8 cellular contexts compared by ENCODE assay signal in genomic region chr12:57545809-57546437, GRCh38. TPM values are rescaled to one million over a fixed set of nuclear protein-coding genes. Genes with fewer than 3 reads are reported as not detected.
DNase-seq lines count a peak whose midpoint lies in the region; ATAC-seq and TF ChIP-seq lines count a peak whose summit lies in the region.

No MANE protein-coding gene starts in this region.

- H3K9me3 ChIP-seq in suprapubic skin: no peaks in the 10 kb centered on the region

- peak overlapping the region; percentile 97 for H3K4me3 ChIP-seq in suprapubic skin

- peaks cover 32% of the 10 kb centered on the region for H3K4me1 ChIP-seq in suprapubic skin

- POLR2A ChIA-PET in activated CD4-positive, alpha-beta memory T cell treated with anti-CD3 and anti-CD28 coated beads, Interleukin-2, amount 10 ng/mL, durations not matched to agents 7 days and 5 days (lab: Charles Lee): interaction anchor here (0.6 to 2.8 kb wide), 16 partner anchors 9 to 858 kb away, joined by 3 to 22 read pairs (median 5); partner anchors contain the start of genes DDIT3, GLI1, MARS1 and MBD6

- no peak for DNase-seq in activated CD8-positive, alpha-beta memory T cell treated with anti-CD3 and anti-CD28 coated beads, Interleukin-2, amount 10 ng/mL, durations not matched to agents 7 days and 5 days
- DNase-seq in activated CD8-positive, alpha-beta memory T cell treated with anti-CD3 and anti-CD28 coated beads, Interleukin-2, amount 50 U/mL, for 4 hours: no peak
- DNase-seq in activated CD4-positive, alpha-beta memory T cell treated with anti-CD3 and anti-CD28 coated beads, Interleukin-2, amount 10 ng/mL, durations not matched to agents 7 days and 5 days: no peak
- peak; percentile 70 for DNase-seq in islet precursor cell
- peak in 1 of 2 donors; percentile 58 for DNase-seq in suprapubic skin (ENCODE audit: low spot score in 2 of 2)
- no peak for DNase-seq in DMS153 (lab: John Stamatoyannopoulos, UW)
- DNase-seq in HuH-7 (ENCODE audit: low spot score): no peak

- CTCF ChIA-PET in activated CD8-positive, alpha-beta memory T cell treated with anti-CD3 and anti-CD28 coated beads, Interleukin-2, amount 10 ng/mL, durations not matched to agents 7 days and 5 days (lab: Charles Lee): interaction anchor here (0.6 to 3.1 kb wide), 8 partner anchors 9 to 195 kb away, joined by 3 to 13 read pairs (median 6); partner anchors contain the start of genes DDIT3 and OS9
- CTCF ChIA-PET in activated CD4-positive, alpha-beta memory T cell treated with anti-CD3 and anti-CD28 coated beads, Interleukin-2, amount 10 ng/mL, durations not matched to agents 7 days and 5 days (lab: Charles Lee): interaction anchor here (0.7 to 2.3 kb wide), 9 partner anchors 9 to 211 kb away, joined by 3 to 16 read pairs (median 3); partner anchors contain the start of gene GLI1

- H3K27me3 ChIP-seq in suprapubic skin: peaks cover 31% of the 10 kb centered on the region

- TF ChIP-seq CTCF in suprapubic skin (IDR thresholded peaks at IDR 0.05): no peak

- peak overlapping the region; percentile 96 for H3K27ac Mint-ChIP-seq in activated CD8-positive, alpha-beta memory T cell treated with anti-CD3 and anti-CD28 coated beads, Interleukin-2, amount 10 ng/mL, durations not matched to agents 7 days and 5 days
- peak overlapping the region; percentile 91 for H3K27ac Mint-ChIP-seq in activated CD4-positive, alpha-beta memory T cell treated with anti-CD3 and anti-CD28 coated beads, Interleukin-2, amount 10 ng/mL, durations not matched to agents 7 days and 5 days

- no peak for ATAC-seq in activated CD8-positive, alpha-beta memory T cell treated with anti-CD3 and anti-CD28 coated beads, Interleukin-2, amount 10 ng/mL, durations not matched to agents 7 days and 5 days
- ATAC-seq in HG03175 (IDR thresholded peaks at IDR 0.05; ENCODE audit: unreplicated experiment): no peak

- peaks cover 53% of the 10 kb centered on the region for H3K4me1 Mint-ChIP-seq in activated CD8-positive, alpha-beta memory T cell treated with anti-CD3 and anti-CD28 coated beads, Interleukin-2, amount 10 ng/mL, durations not matched to agents 7 days and 5 days
- H3K4me1 Mint-ChIP-seq in activated CD4-positive, alpha-beta memory T cell treated with anti-CD3 and anti-CD28 coated beads, Interleukin-2, amount 10 ng/mL, durations not matched to agents 7 days and 5 days: peaks cover 56% of the 10 kb centered on the region

- H3K4me3 Mint-ChIP-seq in activated CD8-positive, alpha-beta memory T cell treated with anti-CD3 and anti-CD28 coated beads, Interleukin-2, amount 10 ng/mL, durations not matched to agents 7 days and 5 days: peak overlapping the region; percentile 100
- peak overlapping the region; percentile 99 for H3K4me3 Mint-ChIP-seq in activated CD4-positive, alpha-beta memory T cell treated with anti-CD3 and anti-CD28 coated beads, Interleukin-2, amount 10 ng/mL, durations not matched to agents 7 days and 5 days

- TF ChIP-seq EP300 in suprapubic skin (IDR thresholded peaks at IDR 0.05): no peak

- peaks cover 16% of the 10 kb centered on the region for H3K36me3 ChIP-seq in suprapubic skin

- no peaks in the 10 kb centered on the region for H3K9me3 Mint-ChIP-seq in activated CD8-positive, alpha-beta memory T cell treated with anti-CD3 and anti-CD28 coated beads, Interleukin-2, amount 10 ng/mL, durations not matched to agents 7 days and 5 days (ENCODE audit: low read depth)
- no peaks in the 10 kb centered on the region for H3K9me3 Mint-ChIP-seq in activated CD4-positive, alpha-beta memory T cell treated with anti-CD3 and anti-CD28 coated beads, Interleukin-2, amount 10 ng/mL, durations not matched to agents 7 days and 5 days

- peak overlapping the region; percentile 88 for H3K27ac ChIP-seq in suprapubic skin

- peaks cover 11% of the 10 kb centered on the region for H3K27me3 Mint-ChIP-seq in activated CD8-positive, alpha-beta memory T cell treated with anti-CD3 and anti-CD28 coated beads, Interleukin-2, amount 10 ng/mL, durations not matched to agents 7 days and 5 days
- peaks cover 19% of the 10 kb centered on the region for H3K27me3 Mint-ChIP-seq in activated CD4-positive, alpha-beta memory T cell treated with anti-CD3 and anti-CD28 coated beads, Interleukin-2, amount 10 ng/mL, durations not matched to agents 7 days and 5 days

- H3K36me3 Mint-ChIP-seq in activated CD8-positive, alpha-beta memory T cell treated with anti-CD3 and anti-CD28 coated beads, Interleukin-2, amount 10 ng/mL, durations not matched to agents 7 days and 5 days: peaks cover 7% of the 10 kb centered on the region
- H3K36me3 Mint-ChIP-seq in activated CD4-positive, alpha-beta memory T cell treated with anti-CD3 and anti-CD28 coated beads, Interleukin-2, amount 10 ng/mL, durations not matched to agents 7 days and 5 days (ENCODE audit: low read depth): peaks cover 32% of the 10 kb centered on the region

- 63% methylated on average over 14 of the region's 15 CpGs for WGBS in suprapubic skin

- TF ChIP-seq POLR2A in suprapubic skin (IDR thresholded peaks at IDR 0.05): no peak

RNA-seq across cellular contexts. Expression of gene DCTN2, which starts 1.1 kb away (rescaled TPM):
- 10 to 100 TPM; 90.8 to 99.0 TPM for total RNA-seq in activated CD8-positive, alpha-beta memory T cell treated with anti-CD3 and anti-CD28 coated beads, Interleukin-2, amount 10 ng/mL, durations not matched to agents 7 days and 5 days
- 10 to 100 TPM; 80.9 to 85.1 TPM for total RNA-seq in activated CD4-positive, alpha-beta memory T cell treated with anti-CD3 and anti-CD28 coated beads, Interleukin-2, amount 10 ng/mL, durations not matched to agents 7 days and 5 days
- total RNA-seq in suprapubic skin: 100 to 1,000 TPM; 152 to 242 (median 185) TPM

RNA-seq across cellular contexts. Expression of gene KIF5A, which starts 3.9 kb away (rescaled TPM):
- 1 to 10 TPM; 1.9 to 2.1 TPM for total RNA-seq in activated CD8-positive, alpha-beta memory T cell treated with anti-CD3 and anti-CD28 coated beads, Interleukin-2, amount 10 ng/mL, durations not matched to agents 7 days and 5 days
- 1 to 10 TPM in 1 of 2 experiments, under 1 TPM in 1; 0.93 to 1.0 TPM for total RNA-seq in activated CD4-positive, alpha-beta memory T cell treated with anti-CD3 and anti-CD28 coated beads, Interleukin-2, amount 10 ng/mL, durations not matched to agents 7 days and 5 days
- total RNA-seq in suprapubic skin: under 1 TPM in 2 of 4 donors, not detected in 2; 0.08 to 0.23 TPM

RNA-seq across cellular contexts. Expression of gene MBD6, which starts 23.3 kb away (rescaled TPM):
- 10 to 100 TPM; 80.9 to 85.4 TPM for total RNA-seq in activated CD8-positive, alpha-beta memory T cell treated with anti-CD3 and anti-CD28 coated beads, Interleukin-2, amount 10 ng/mL, durations not matched to agents 7 days and 5 days
- 10 to 100 TPM; 71.7 to 73.4 TPM for total RNA-seq in activated CD4-positive, alpha-beta memory T cell treated with anti-CD3 and anti-CD28 coated beads, Interleukin-2, amount 10 ng/mL, durations not matched to agents 7 days and 5 days
- 10 to 100 TPM; 24.4 to 92.9 (median 36.8) TPM for total RNA-seq in suprapubic skin

RNA-seq across cellular contexts. Expression of gene DDIT3, which starts 25.6 kb away (rescaled TPM):
- 10 to 100 TPM; 15.3 to 15.9 TPM for total RNA-seq in activated CD8-positive, alpha-beta memory T cell treated with anti-CD3 and anti-CD28 coated beads, Interleukin-2, amount 10 ng/mL, durations not matched to agents 7 days and 5 days
- 10 to 100 TPM; 19.1 to 22.7 TPM for total RNA-seq in activated CD4-positive, alpha-beta memory T cell treated with anti-CD3 and anti-CD28 coated beads, Interleukin-2, amount 10 ng/mL, durations not matched to agents 7 days and 5 days
- total RNA-seq in suprapubic skin: 10 to 100 TPM in 3 of 4 donors, 1 to 10 TPM in 1; 8.1 to 33.6 (median 14.4) TPM

RNA-seq across cellular contexts. Expression of gene PIP4K2C, which starts 45.1 kb away (rescaled TPM):
- total RNA-seq in activated CD8-positive, alpha-beta memory T cell treated with anti-CD3 and anti-CD28 coated beads, Interleukin-2, amount 10 ng/mL, durations not matched to agents 7 days and 5 days: 10 to 100 TPM; 21.4 to 22.2 TPM
- 10 to 100 TPM; 21.6 to 21.9 TPM for total RNA-seq in activated CD4-positive, alpha-beta memory T cell treated with anti-CD3 and anti-CD28 coated beads, Interleukin-2, amount 10 ng/mL, durations not matched to agents 7 days and 5 days
- total RNA-seq in suprapubic skin: 10 to 100 TPM; 36.9 to 68.9 (median 51.5) TPM
